ENCODE assay signal across 2 cellular contexts in genomic region chr9:113464286-113464660, GRCh38.
TF ChIP-seq lines count a peak whose summit lies in the region.

No MANE protein-coding gene starts in this region.

TF ChIP-seq in endothelial cell of umbilical vein, 7 proteins besides CTCF, POLR2A, EP300 and RAD21:
- no peak for TF ChIP-seq POLR2AphosphoS5 (IDR thresholded peaks at IDR 0.05; ENCODE audit: insufficient read depth, low read depth, low read length)

TF ChIP-seq in neural cell, 6 proteins besides CTCF, POLR2A, EP300 and RAD21:
- TF ChIP-seq POLR2AphosphoS5 (IDR thresholded peaks at IDR 0.05): no peak
- TF ChIP-seq MXI1 (conservative IDR thresholded peaks at IDR 0.05; ENCODE audit: poor library complexity, severe bottlenecking): no peak
- TF ChIP-seq, protein P1, sequence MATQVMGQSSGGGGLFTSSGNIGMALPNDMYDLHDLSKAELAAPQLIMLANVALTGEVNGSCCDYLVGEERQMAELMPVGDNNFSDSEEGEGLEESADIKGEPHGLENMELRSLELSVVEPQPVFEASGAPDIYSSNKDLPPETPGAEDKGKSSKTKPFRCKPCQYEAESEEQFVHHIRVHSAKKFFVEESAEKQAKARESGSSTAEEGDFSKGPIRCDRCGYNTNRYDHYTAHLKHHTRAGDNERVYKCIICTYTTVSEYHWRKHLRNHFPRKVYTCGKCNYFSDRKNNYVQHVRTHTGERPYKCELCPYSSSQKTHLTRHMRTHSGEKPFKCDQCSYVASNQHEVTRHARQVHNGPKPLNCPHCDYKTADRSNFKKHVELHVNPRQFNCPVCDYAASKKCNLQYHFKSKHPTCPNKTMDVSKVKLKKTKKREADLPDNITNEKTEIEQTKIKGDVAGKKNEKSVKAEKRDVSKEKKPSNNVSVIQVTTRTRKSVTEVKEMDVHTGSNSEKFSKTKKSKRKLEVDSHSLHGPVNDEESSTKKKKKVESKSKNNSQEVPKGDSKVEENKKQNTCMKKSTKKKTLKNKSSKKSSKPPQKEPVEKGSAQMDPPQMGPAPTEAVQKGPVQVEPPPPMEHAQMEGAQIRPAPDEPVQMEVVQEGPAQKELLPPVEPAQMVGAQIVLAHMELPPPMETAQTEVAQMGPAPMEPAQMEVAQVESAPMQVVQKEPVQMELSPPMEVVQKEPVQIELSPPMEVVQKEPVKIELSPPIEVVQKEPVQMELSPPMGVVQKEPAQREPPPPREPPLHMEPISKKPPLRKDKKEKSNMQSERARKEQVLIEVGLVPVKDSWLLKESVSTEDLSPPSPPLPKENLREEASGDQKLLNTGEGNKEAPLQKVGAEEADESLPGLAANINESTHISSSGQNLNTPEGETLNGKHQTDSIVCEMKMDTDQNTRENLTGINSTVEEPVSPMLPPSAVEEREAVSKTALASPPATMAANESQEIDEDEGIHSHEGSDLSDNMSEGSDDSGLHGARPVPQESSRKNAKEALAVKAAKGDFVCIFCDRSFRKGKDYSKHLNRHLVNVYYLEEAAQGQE (IDR thresholded peaks at IDR 0.05; ENCODE audit: borderline replicate concordance): no peak
- no peak for TF ChIP-seq EZH2 (IDR thresholded peaks at IDR 0.05; ENCODE audit: borderline replicate concordance, insufficient read depth, low read length, poor library complexity, severe bottlenecking)
- TF ChIP-seq TAF1 (IDR thresholded peaks at IDR 0.05; ENCODE audit: low read depth): no peak
- TF ChIP-seq SMC3 (conservative IDR thresholded peaks at IDR 0.05; ENCODE audit: poor library complexity): no peak
